Comparison of ENCODE assay signal across 10 cellular contexts in genomic region chr16:75320435-75320834, GRCh38.
DNase-seq lines count a peak whose midpoint lies in the region; ATAC-seq and TF ChIP-seq lines count a peak whose summit lies in the region.
"Had no signal": no experiment of that assay in that cellular context is flagged by ENCODE, and none has a peak within 500 bp of the region (broad histone marks: within the 10 kb centered on the region; RNA-seq: fewer than 3 reads in every experiment).

No MANE protein-coding gene starts in this region.

- peaks cover 0 to 47% (median 8%) of the 10 kb centered on the region in 9 donors for H3K4me1 ChIP-seq in heart right ventricle
- H3K4me1 ChIP-seq: gastrocnemius medialis had no signal

- DNase-seq in heart right ventricle: peak in 1 of 2 donors; percentile 21
- no peak for DNase-seq in stimulated activated effector memory CD8-positive, alpha-beta T cell treated with anti-CD3 and anti-CD28 coated beads, Interleukin-12 subunit alpha, Interleukin-12 subunit beta, amount 100 ng/mL, for 72 hours (ENCODE audit: low spot score in 2 of 2)
- DNase-seq in NCI-H1092 (lab: John Stamatoyannopoulos, UW): no peak
- no peak for DNase-seq in activated T-cell treated with anti-CD3 and anti-CD28 coated beads for 4 hours
- DNase-seq in stimulated activated CD4-positive, alpha-beta T cell treated with anti-CD3 and anti-CD28 coated beads, Interleukin-15, amount 100 ng/mL, for 24 hours: no peak
- DNase-seq: activated CD8-positive, alpha-beta memory T cell treated with anti-CD3 and anti-CD28 coated beads for 24 hours; gastrocnemius medialis had no signal

- H3K9me3 Mint-ChIP-seq in stimulated activated effector memory CD8-positive, alpha-beta T cell treated with anti-CD3 and anti-CD28 coated beads, Interleukin-12 subunit alpha, Interleukin-12 subunit beta, amount 100 ng/mL, for 72 hours: no peaks in the 10 kb centered on the region
- no peaks in the 10 kb centered on the region for H3K9me3 Mint-ChIP-seq in stimulated activated memory B cell treated with anti-CD40 and anti-IgM and Interleukin-4, amounts not matched to agents 10 μg/mL and 1 μg/mL and 100 μg/mL, for 72 hours

- peak in 5 of 9 donors; percentile 12 to 37 (median 25) for TF ChIP-seq CTCF in heart right ventricle (IDR thresholded peaks at IDR 0.05)

- H3K27me3 Mint-ChIP-seq in stimulated activated memory B cell treated with anti-CD40 and anti-IgM and Interleukin-4, amounts not matched to agents 10 μg/mL and 1 μg/mL and 100 μg/mL, for 72 hours: peaks cover 28% of the 10 kb centered on the region

- H3K9me3 ChIP-seq in heart right ventricle: no peaks in the 10 kb centered on the region
- H3K9me3 ChIP-seq: gastrocnemius medialis had no signal

- H3K4me3 ChIP-seq in heart right ventricle: no peak overlapping the region
- H3K4me3 ChIP-seq: gastrocnemius medialis had no signal

- peaks cover 0 to 77% (median 0%) of the 10 kb centered on the region in 7 donors for H3K27me3 ChIP-seq in heart right ventricle
- H3K27me3 ChIP-seq: gastrocnemius medialis had no signal

- H3K4me3 Mint-ChIP-seq in stimulated activated effector memory CD8-positive, alpha-beta T cell treated with anti-CD3 and anti-CD28 coated beads, Interleukin-12 subunit alpha, Interleukin-12 subunit beta, amount 100 ng/mL, for 72 hours: peak overlapping the region; percentile 9
- no peak overlapping the region for H3K4me3 Mint-ChIP-seq in stimulated activated memory B cell treated with anti-CD40 and anti-IgM and Interleukin-4, amounts not matched to agents 10 μg/mL and 1 μg/mL and 100 μg/mL, for 72 hours

- no peak overlapping the region for H3K27ac Mint-ChIP-seq in stimulated activated effector memory CD8-positive, alpha-beta T cell treated with anti-CD3 and anti-CD28 coated beads, Interleukin-12 subunit alpha, Interleukin-12 subunit beta, amount 100 ng/mL, for 72 hours
- no peak overlapping the region for H3K27ac Mint-ChIP-seq in stimulated activated memory B cell treated with anti-CD40 and anti-IgM and Interleukin-4, amounts not matched to agents 10 μg/mL and 1 μg/mL and 100 μg/mL, for 72 hours

- H3K4me1 Mint-ChIP-seq in stimulated activated effector memory CD8-positive, alpha-beta T cell treated with anti-CD3 and anti-CD28 coated beads, Interleukin-12 subunit alpha, Interleukin-12 subunit beta, amount 100 ng/mL, for 72 hours: peaks cover 24% of the 10 kb centered on the region
- peaks cover 29% of the 10 kb centered on the region for H3K4me1 Mint-ChIP-seq in stimulated activated memory B cell treated with anti-CD40 and anti-IgM and Interleukin-4, amounts not matched to agents 10 μg/mL and 1 μg/mL and 100 μg/mL, for 72 hours

- ATAC-seq in GM19467 (IDR thresholded peaks at IDR 0.05; ENCODE audit: unreplicated experiment) (peak; percentile 20), SK-N-SH treated with all-trans-retinoic acid at 6 μM for 48 hours (peak; percentile 33), heart right ventricle (peak in 5 of 8 donors; percentile 28 to 57 (median 46))
- no peak for ATAC-seq in stimulated activated effector memory CD8-positive, alpha-beta T cell treated with anti-CD3 and anti-CD28 coated beads, Interleukin-12 subunit alpha, Interleukin-12 subunit beta, amount 100 ng/mL, for 72 hours
- ATAC-seq in stimulated activated memory B cell treated with anti-CD40 and anti-IgM and Interleukin-4, amounts not matched to agents 10 μg/mL and 1 μg/mL and 100 μg/mL, for 72 hours: no peak
- ATAC-seq: gastrocnemius medialis had no signal

- peak overlapping the region in 3 of 10 donors; percentile 24 to 77 (median 58) for H3K27ac ChIP-seq in heart right ventricle
- H3K27ac ChIP-seq: gastrocnemius medialis had no signal

- H3K36me3 Mint-ChIP-seq in stimulated activated effector memory CD8-positive, alpha-beta T cell treated with anti-CD3 and anti-CD28 coated beads, Interleukin-12 subunit alpha, Interleukin-12 subunit beta, amount 100 ng/mL, for 72 hours: no peaks in the 10 kb centered on the region
- H3K36me3 Mint-ChIP-seq in stimulated activated memory B cell treated with anti-CD40 and anti-IgM and Interleukin-4, amounts not matched to agents 10 μg/mL and 1 μg/mL and 100 μg/mL, for 72 hours: peaks cover 23% of the 10 kb centered on the region

- H3K36me3 ChIP-seq in heart right ventricle: peaks cover 0 to 5% (median 0%) of the 10 kb centered on the region in 9 donors
- H3K36me3 ChIP-seq: gastrocnemius medialis had no signal

- 34 to 49% methylated on average over 3 of the region's 3 CpGs for WGBS in heart right ventricle, 2 donors

- intact Hi-C loops in heart right ventricle (cut with DNase I): loop anchor here in 1 of 10 donors (10.0 kb wide), 2 partner anchors 64 to 86 kb away; no protein-coding TSS in a partner anchor

TF ChIP-seq in SK-N-SH treated with all-trans-retinoic acid at 6 μM for 48 hours, 23 proteins besides CTCF, POLR2A, EP300 and RAD21:
- TF ChIP-seq ESRRG (CRISPR knock-in tag; IDR thresholded peaks at IDR 0.05) (no peak), BACH2 (CRISPR knock-in tag; IDR thresholded peaks at IDR 0.05; ENCODE audit: borderline replicate concordance) (no peak), ARNTL (CRISPR knock-in tag; IDR thresholded peaks at IDR 0.05; ENCODE audit: borderline replicate concordance, low read depth) (no peak), CREB5 (CRISPR knock-in tag; IDR thresholded peaks at IDR 0.05; ENCODE audit: low read depth) (no peak), OSR1 (CRISPR knock-in tag; IDR thresholded peaks at IDR 0.05) (no peak), ZNF70 (CRISPR knock-in tag; IDR thresholded peaks at IDR 0.05) (no peak), RARB (CRISPR knock-in tag; IDR thresholded peaks at IDR 0.05) (no peak), ZNF8 (CRISPR knock-in tag; IDR thresholded peaks at IDR 0.05) (no peak), ZFP3 (CRISPR knock-in tag; IDR thresholded peaks at IDR 0.05) (no peak), CSRNP3 (CRISPR knock-in tag; IDR thresholded peaks at IDR 0.05) (no peak), PPARA (CRISPR knock-in tag; IDR thresholded peaks at IDR 0.05; ENCODE audit: borderline replicate concordance) (no peak), TOX (CRISPR knock-in tag; IDR thresholded peaks at IDR 0.05; ENCODE audit: borderline replicate concordance) (no peak), ZNF565 (CRISPR knock-in tag; conservative IDR thresholded peaks at IDR 0.05; ENCODE audit: low read depth) (no peak), CSDC2 (CRISPR knock-in tag; IDR thresholded peaks at IDR 0.05) (no peak)

Comparison
In these comparisons a context has a peak if more than half of its experiments do, and no peak if none do; other contexts are left out.
1. ATAC-seq: peak in GM19467 (single experiment), SK-N-SH treated with all-trans-retinoic acid at 6 μM for 48 hours (single experiment) and heart right ventricle (5 of 8); none in stimulated activated effector memory CD8-positive, alpha-beta T cell treated with anti-CD3 and anti-CD28 coated beads, Interleukin-12 subunit alpha, Interleukin-12 subunit beta, amount 100 ng/mL, for 72 hours (single experiment) and stimulated activated memory B cell treated with anti-CD40 and anti-IgM and Interleukin-4, amounts not matched to agents 10 μg/mL and 1 μg/mL and 100 μg/mL, for 72 hours (single experiment).